In genomic region chr9:33044162-33044673, GRCh38 we compare ENCODE assay signal across 8 cellular contexts. TPM values are rescaled to one million over a fixed set of nuclear protein-coding genes. Genes with fewer than 3 reads are reported as not detected.
DNase-seq lines count a peak whose midpoint lies in the region; ATAC-seq and TF ChIP-seq lines count a peak whose summit lies in the region.

No MANE protein-coding gene starts in this region.

- H3K36me3 Mint-ChIP-seq in activated T-helper 17 cell treated with anti-CD3 and anti-CD28 coated beads, Interleukin-2, amount 50 U/mL, for 72 hours (ENCODE audit: low read depth) = peaks cover 63% of the 10 kb centered on the region
- H3K36me3 Mint-ChIP-seq in stimulated activated memory B cell treated with anti-CD40 and anti-IgM and Interleukin-4, amounts not matched to agents 10 μg/mL and 1 μg/mL and 100 μg/mL, for 72 hours = peaks cover 27% of the 10 kb centered on the region

- peaks cover 13% of the 10 kb centered on the region for H3K4me1 Mint-ChIP-seq in activated T-helper 17 cell treated with anti-CD3 and anti-CD28 coated beads, Interleukin-2, amount 50 U/mL, for 72 hours
- peaks cover 18% of the 10 kb centered on the region for H3K4me1 Mint-ChIP-seq in stimulated activated memory B cell treated with anti-CD40 and anti-IgM and Interleukin-4, amounts not matched to agents 10 μg/mL and 1 μg/mL and 100 μg/mL, for 72 hours

- no peaks in the 10 kb centered on the region for H4K20me1 ChIP-seq in OCI-LY3 (ENCODE audit: insufficient read depth, low read length)

- H3K27me3 ChIP-seq in OCI-LY3 (ENCODE audit: low read depth, low read length) = no peaks in the 10 kb centered on the region

- H2AFZ ChIP-seq in OCI-LY3 (ENCODE audit: low read depth, low read length) = peak overlapping the region; percentile 54

- peaks cover 16% of the 10 kb centered on the region for H3K4me1 ChIP-seq in OCI-LY3 (ENCODE audit: low read length)

- H3K4me3 ChIP-seq in OCI-LY3 (ENCODE audit: low read length) = peak overlapping the region; percentile 77

- H3K27me3 Mint-ChIP-seq in activated T-helper 17 cell treated with anti-CD3 and anti-CD28 coated beads, Interleukin-2, amount 50 U/mL, for 72 hours = no peaks in the 10 kb centered on the region
- H3K27me3 Mint-ChIP-seq in stimulated activated memory B cell treated with anti-CD40 and anti-IgM and Interleukin-4, amounts not matched to agents 10 μg/mL and 1 μg/mL and 100 μg/mL, for 72 hours = no peaks in the 10 kb centered on the region

- no peaks in the 10 kb centered on the region for H3K79me2 ChIP-seq in OCI-LY3 (ENCODE audit: low read length)

- peak; percentile 80 for DNase-seq in COLO829 (ENCODE audit: low spot score)
- DNase-seq in HT1080 (ENCODE audit: low read depth) = peak; percentile 74
- DNase-seq in fibroblast of gingiva (ENCODE audit: low read depth) = peak; percentile 89
- DNase-seq in myocyte (ENCODE audit: low read depth) = peak; percentile 92

- TF ChIP-seq CTCF in OCI-LY3 (IDR thresholded peaks at IDR 0.05; ENCODE audit: low read depth, low read length) = no peak

- peak overlapping the region; percentile 13 for H3K27ac Mint-ChIP-seq in activated T-helper 17 cell treated with anti-CD3 and anti-CD28 coated beads, Interleukin-2, amount 50 U/mL, for 72 hours
- peak overlapping the region; percentile 72 for H3K27ac Mint-ChIP-seq in stimulated activated memory B cell treated with anti-CD40 and anti-IgM and Interleukin-4, amounts not matched to agents 10 μg/mL and 1 μg/mL and 100 μg/mL, for 72 hours

- H3K9ac ChIP-seq in OCI-LY3 (ENCODE audit: low read length) = peak overlapping the region; percentile 55

- peak overlapping the region; percentile 77 for H3K4me3 Mint-ChIP-seq in activated T-helper 17 cell treated with anti-CD3 and anti-CD28 coated beads, Interleukin-2, amount 50 U/mL, for 72 hours
- H3K4me3 Mint-ChIP-seq in stimulated activated memory B cell treated with anti-CD40 and anti-IgM and Interleukin-4, amounts not matched to agents 10 μg/mL and 1 μg/mL and 100 μg/mL, for 72 hours = peak overlapping the region; percentile 77

- H3K9me3 Mint-ChIP-seq in activated T-helper 17 cell treated with anti-CD3 and anti-CD28 coated beads, Interleukin-2, amount 50 U/mL, for 72 hours = no peaks in the 10 kb centered on the region
- no peaks in the 10 kb centered on the region for H3K9me3 Mint-ChIP-seq in stimulated activated memory B cell treated with anti-CD40 and anti-IgM and Interleukin-4, amounts not matched to agents 10 μg/mL and 1 μg/mL and 100 μg/mL, for 72 hours

- peak overlapping the region; percentile 60 for H3K27ac ChIP-seq in OCI-LY3 (ENCODE audit: low read length)

- ATAC-seq in GM19468 (IDR thresholded peaks at IDR 0.05; ENCODE audit: extremely low read depth, unreplicated experiment) = peak; percentile 61
- ATAC-seq in activated T-helper 17 cell treated with anti-CD3 and anti-CD28 coated beads, Interleukin-2, amount 50 U/mL, for 72 hours (replicated peaks) = peak; percentile 91
- peak; percentile 90 for ATAC-seq in stimulated activated memory B cell treated with anti-CD40 and anti-IgM and Interleukin-4, amounts not matched to agents 10 μg/mL and 1 μg/mL and 100 μg/mL, for 72 hours

- peaks cover 29% of the 10 kb centered on the region for H3K36me3 ChIP-seq in OCI-LY3 (replicated peaks; ENCODE audit: low read depth, low read length)

- H3K9me3 ChIP-seq in OCI-LY3 (ENCODE audit: insufficient read depth, low read length) = no peaks in the 10 kb centered on the region

- peak overlapping the region; percentile 81 for H3K4me2 ChIP-seq in OCI-LY3 (ENCODE audit: low read length)

RNA-seq across cellular contexts. Expression of gene DNAJA1, which starts 19.1 kb away (rescaled TPM):
- total RNA-seq in HT1080 (2014; rRNA removed; shearing (Covaris generic)) = 185 and 211 TPM in 2 replicates
- 183 TPM in 2 replicates for polyA plus RNA-seq in HT1080 (2015; cell fraction: cytosol; rRNA removed)
- polyA plus RNA-seq in HT1080 (2015; cell fraction: nucleus; rRNA removed) = 212 and 235 TPM in 2 replicates
- 100 to 1,000 TPM; 132 to 220 TPM for total RNA-seq in activated T-helper 17 cell treated with anti-CD3 and anti-CD28 coated beads, Interleukin-2, amount 50 U/mL, for 72 hours
- 123 and 142 TPM in 2 replicates for total RNA-seq in myocyte
- 107 TPM for polyA plus RNA-seq in myocyte (2012)

RNA-seq across cellular contexts. Expression of gene SMU1, which starts 32.3 kb away (rescaled TPM):
- 29.6 and 36.3 TPM in 2 replicates for total RNA-seq in HT1080 (2014; rRNA removed; shearing (Covaris generic))
- polyA plus RNA-seq in HT1080 (2015; cell fraction: cytosol; rRNA removed) = 22.3 and 25.6 TPM in 2 replicates
- polyA plus RNA-seq in HT1080 (2015; cell fraction: nucleus; rRNA removed) = 29.7 and 33.1 TPM in 2 replicates
- total RNA-seq in activated T-helper 17 cell treated with anti-CD3 and anti-CD28 coated beads, Interleukin-2, amount 50 U/mL, for 72 hours = 10 to 100 TPM; 24.2 to 30.9 TPM
- total RNA-seq in myocyte = 19.6 and 20.3 TPM in 2 replicates
- 11.8 TPM for polyA plus RNA-seq in myocyte (2012)

RNA-seq across cellular contexts. Expression of gene APTX, which starts 42.8 kb away (rescaled TPM):
- total RNA-seq in HT1080 (2014; rRNA removed; shearing (Covaris generic)) = 46.1 and 48.8 TPM in 2 replicates
- 45.9 and 46.7 TPM in 2 replicates for polyA plus RNA-seq in HT1080 (2015; cell fraction: cytosol; rRNA removed)
- 47.7 and 55.3 TPM in 2 replicates for polyA plus RNA-seq in HT1080 (2015; cell fraction: nucleus; rRNA removed)
- total RNA-seq in activated T-helper 17 cell treated with anti-CD3 and anti-CD28 coated beads, Interleukin-2, amount 50 U/mL, for 72 hours = 10 to 100 TPM; 38.8 to 50.4 TPM
- total RNA-seq in myocyte = 32.7 and 34.8 TPM in 2 replicates
- 38.1 TPM for polyA plus RNA-seq in myocyte (2012)

Comparison
In these comparisons a context has a peak if more than half of its experiments do, and no peak if none do; other contexts are left out.
1. Peak in every context shown above with its lines: DNase-seq, ATAC-seq, H3K4me3 ChIP-seq and H3K27ac ChIP-seq.